34 cellular contexts compared by ENCODE assay signal in genomic region chr5:93401844-93402243, GRCh38.
"Had no signal": no experiment of that assay in that cellular context is flagged by ENCODE, and none has a peak within 500 bp of the region (broad histone marks: within the 10 kb centered on the region; RNA-seq: fewer than 3 reads in every experiment).

No MANE protein-coding gene starts in this region.

- H3K9me2 ChIP-seq: SK-N-SH had no signal

- H3K36me3 Mint-ChIP-seq: activated CD4-positive, alpha-beta memory T cell treated with anti-CD3 and anti-CD28 coated beads for 36 hours; activated naive CD4-positive, alpha-beta T cell treated with anti-CD3 and anti-CD28 coated beads, Interleukin-2, amount 10 ng/mL, durations not matched to agents 7 days and 5 days; activated naive CD8-positive, alpha-beta T cell had no signal

- H3K27me3 ChIP-seq: brain microvascular endothelial cell, Peyer's patch, SJSA1 had no signal

- H3K4me3 Mint-ChIP-seq: activated CD4-positive, alpha-beta memory T cell treated with anti-CD3 and anti-CD28 coated beads for 36 hours; activated CD4-positive, alpha-beta T cell treated with anti-CD3 and anti-CD28 coated beads for 36 hours; activated naive CD4-positive, alpha-beta T cell treated with anti-CD3 and anti-CD28 coated beads, Interleukin-2, amount 10 ng/mL, durations not matched to agents 7 days and 5 days; activated naive CD8-positive, alpha-beta T cell; activated naive CD8-positive, alpha-beta T cell treated with anti-CD3 and anti-CD28 coated beads, Interleukin-2, amount 50 U/mL, for 24 hours; activated T-cell treated with anti-CD3 and anti-CD28 coated beads, Interleukin-2, amount 50 U/mL, for 4 hours; T-helper 1 cell treated with Interleukin-12 subunit alpha and Interleukin-12 subunit beta and Interleukin-4 antibody, amounts not matched to agents 30 μg/mL and 1 μg/mL, for 36 hours; T-helper 2 cell treated with Interferon-gamma antibody and Interleukin-4, amounts not matched to agents 5 μg/mL and 100 μg/mL, for 36 hours; WTC11 had no signal

- H3K36me3 ChIP-seq: brain microvascular endothelial cell, Peyer's patch, SJSA1 had no signal

- DNase-seq: activated CD4-positive, alpha-beta memory T cell treated with anti-CD3 and anti-CD28 coated beads for 36 hours; activated CD4-positive, alpha-beta T cell treated with anti-CD3 and anti-CD28 coated beads for 36 hours; activated CD4-positive, alpha-beta T cell treated with anti-CD3 and anti-CD28 coated beads, Interleukin-2, amount 50 U/mL, for 1 hour; activated CD8-positive, alpha-beta memory T cell treated with anti-CD3 and anti-CD28 coated beads, Interleukin-2, amount 50 U/mL, for 4 hours; activated effector memory CD4-positive, alpha-beta T cell treated with Interleukin-2 at 50 U/mL for 16 hours; activated naive CD4-positive, alpha-beta T cell treated with anti-CD3 and anti-CD28 coated beads, Interleukin-2, amount 10 ng/mL, durations not matched to agents 7 days and 5 days; activated naive CD8-positive, alpha-beta T cell treated with anti-CD3 and anti-CD28 coated beads, Interleukin-2, amount 50 U/mL, for 24 hours; activated T-cell treated with anti-CD3 and anti-CD28 coated beads for 4 hours; activated T-cell treated with anti-CD3 and anti-CD28 coated beads, Interleukin-2, amount 50 U/mL, for 4 hours; anterior cingulate cortex; brain microvascular endothelial cell; central memory CD4-positive, alpha-beta T cell; KG1; NCI-H1092 treated with DMSO at 0.1 percent for 48 hours; NCI-H1417; NCI-H146; NCI-H187; NCI-H2029 treated with DMSO at 0.1 percent for 48 hours; NCI-H2107; NCI-H2171; NCI-H510A; NCI-H526; NCI-H774; NK-92 treated with Interleukin-12 subunit alpha and Interleukin-12 subunit beta, amount 100 ng/mL, for 24 hours; PC-3; Peyer's patch; RPMI8226; SHP77 treated with DMSO at 0.1 percent for 48 hours; SK-N-SH had no signal

- H3K4me1 Mint-ChIP-seq: activated CD4-positive, alpha-beta T cell treated with anti-CD3 and anti-CD28 coated beads for 36 hours; activated naive CD4-positive, alpha-beta T cell treated with anti-CD3 and anti-CD28 coated beads, Interleukin-2, amount 10 ng/mL, durations not matched to agents 7 days and 5 days; activated naive CD8-positive, alpha-beta T cell treated with anti-CD3 and anti-CD28 coated beads, Interleukin-2, amount 50 U/mL, for 24 hours; WTC11 had no signal

- H3K27ac ChIP-seq: brain microvascular endothelial cell, Peyer's patch, SJSA1 had no signal

- H3K9me3 Mint-ChIP-seq: activated naive CD8-positive, alpha-beta T cell treated with anti-CD3 and anti-CD28 coated beads, Interleukin-2, amount 50 U/mL, for 24 hours had no signal

- H3K27ac Mint-ChIP-seq: activated CD4-positive, alpha-beta memory T cell treated with anti-CD3 and anti-CD28 coated beads for 36 hours; activated CD4-positive, alpha-beta T cell treated with anti-CD3 and anti-CD28 coated beads for 36 hours; activated naive CD4-positive, alpha-beta T cell treated with anti-CD3 and anti-CD28 coated beads, Interleukin-2, amount 10 ng/mL, durations not matched to agents 7 days and 5 days; activated naive CD8-positive, alpha-beta T cell; activated naive CD8-positive, alpha-beta T cell treated with anti-CD3 and anti-CD28 coated beads, Interleukin-2, amount 50 U/mL, for 24 hours; T-helper 1 cell treated with Interleukin-12 subunit alpha and Interleukin-12 subunit beta and Interleukin-4 antibody, amounts not matched to agents 30 μg/mL and 1 μg/mL, for 36 hours; T-helper 2 cell treated with Interferon-gamma antibody and Interleukin-4, amounts not matched to agents 5 μg/mL and 100 μg/mL, for 36 hours; WTC11 had no signal

- H3K4me1 ChIP-seq: Peyer's patch had no signal

- H3K9me3 ChIP-seq: Peyer's patch, SJSA1, SK-N-SH had no signal

- H3K9ac ChIP-seq: SK-N-SH had no signal

- H3K27me3 Mint-ChIP-seq: activated naive CD4-positive, alpha-beta T cell treated with anti-CD3 and anti-CD28 coated beads, Interleukin-2, amount 10 ng/mL, durations not matched to agents 7 days and 5 days had no signal

- H3K4me3 ChIP-seq: Peyer's patch, SJSA1 had no signal

- H3K4me2 ChIP-seq: SK-N-SH had no signal
